ENCODE assay signal across 1 cellular context in the genomic region with DNA sequence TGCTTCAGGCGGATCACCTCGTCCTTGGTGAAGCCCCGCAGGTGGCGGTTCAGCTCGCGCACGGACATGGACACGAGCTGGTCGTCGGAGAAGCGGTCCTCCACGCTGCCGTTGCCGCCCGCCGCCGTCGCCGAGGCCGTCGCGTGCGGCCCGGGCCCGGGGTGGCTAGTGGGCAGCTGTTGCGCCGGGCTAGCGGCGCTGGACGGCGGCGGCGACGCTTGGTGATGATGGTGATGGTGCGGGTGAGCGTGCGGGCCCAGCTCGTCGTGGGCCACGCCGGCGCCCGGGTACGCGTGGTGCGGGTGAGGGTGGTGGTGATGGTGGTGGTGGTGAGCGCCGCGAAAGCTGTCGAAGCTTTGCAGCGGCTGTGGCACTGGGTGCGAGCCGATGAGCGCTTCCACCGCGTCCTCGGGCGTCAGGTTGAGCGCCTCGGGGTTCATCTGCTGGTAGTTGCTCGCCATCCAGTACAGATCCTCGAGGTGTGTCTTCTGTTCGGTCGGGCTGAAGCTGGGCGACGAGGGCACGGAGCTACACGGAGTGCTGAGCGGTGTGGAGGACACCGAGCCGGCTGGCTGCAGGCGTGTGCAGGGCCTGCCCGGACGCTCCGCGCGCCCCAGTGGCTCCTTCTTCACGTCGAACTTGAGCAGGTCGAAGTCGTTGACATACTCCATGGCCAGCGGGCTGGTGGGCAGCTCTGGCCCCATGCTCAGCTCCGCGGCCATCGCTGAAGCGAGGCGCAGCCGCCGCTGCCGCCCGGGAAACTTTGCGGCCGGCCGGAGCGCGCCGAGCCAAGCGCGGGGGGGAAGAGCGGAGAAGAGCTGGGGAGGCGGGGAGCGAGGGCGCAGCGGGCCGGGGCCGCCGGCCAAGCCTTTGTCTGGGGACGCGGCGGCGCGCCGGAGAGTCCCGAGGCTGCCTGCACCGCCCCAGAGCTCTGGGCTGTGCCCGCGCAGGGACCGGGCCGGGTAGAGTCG.
TF ChIP-seq lines count a peak whose summit lies in the region.

No MANE protein-coding gene starts in this region.

TF ChIP-seq in HepG2, 621 proteins besides CTCF, POLR2A, EP300 and RAD21 (continued from another document):
- TF ChIP-seq MYC (CRISPR knock-in tag; IDR thresholded peaks at IDR 0.05; ENCODE audit: borderline replicate concordance) (0 out of 2 replicates have a peak, but pooled peaks have one; percentile 21), CCDC6 (CRISPR knock-in tag; IDR thresholded peaks at IDR 0.05) (no peak), ZNF878 (CRISPR knock-in tag; IDR thresholded peaks at IDR 0.05) (no peak), TBX2 (CRISPR knock-in tag; IDR thresholded peaks at IDR 0.05; ENCODE audit: borderline replicate concordance) (no peak), HOXA3 (CRISPR knock-in tag; IDR thresholded peaks at IDR 0.05) (peak; percentile 10; the same call in 1 of the 2 replicates), CENPX (CRISPR knock-in tag; IDR thresholded peaks at IDR 0.05) (no peak), NAIF1 (CRISPR knock-in tag; IDR thresholded peaks at IDR 0.05; ENCODE audit: borderline replicate concordance) (no peak), PTBP1 (IDR thresholded peaks at IDR 0.05; ENCODE audit: low read depth, low read length, poor library complexity, severe bottlenecking) (no peak), ZNF543 (CRISPR knock-in tag; IDR thresholded peaks at IDR 0.05) (no peak), ZNF766 (CRISPR knock-in tag; IDR thresholded peaks at IDR 0.05; ENCODE audit: borderline replicate concordance) (no peak), ZSCAN30 (CRISPR knock-in tag; IDR thresholded peaks at IDR 0.05) (no peak), AGO1 (IDR thresholded peaks at IDR 0.05; ENCODE audit: low read depth, low read length, poor library complexity, severe bottlenecking) (peak; percentile 18), MTF2 (CRISPR knock-in tag; IDR thresholded peaks at IDR 0.05; ENCODE audit: borderline replicate concordance) (0 out of 2 replicates have a peak, but pooled peaks have one; percentile 50), FOSL1 (CRISPR knock-in tag; IDR thresholded peaks at IDR 0.05; ENCODE audit: borderline replicate concordance) (peak; percentile 22; the same call in 1 of the 2 replicates)
- TF ChIP-seq, protein P1, sequence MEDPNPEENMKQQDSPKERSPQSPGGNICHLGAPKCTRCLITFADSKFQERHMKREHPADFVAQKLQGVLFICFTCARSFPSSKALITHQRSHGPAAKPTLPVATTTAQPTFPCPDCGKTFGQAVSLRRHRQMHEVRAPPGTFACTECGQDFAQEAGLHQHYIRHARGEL (CRISPR knock-in tag; IDR thresholded peaks at IDR 0.05), result 0 out of 2 replicates have a peak, but pooled peaks have one; percentile 4
- TF ChIP-seq, protein P2, sequence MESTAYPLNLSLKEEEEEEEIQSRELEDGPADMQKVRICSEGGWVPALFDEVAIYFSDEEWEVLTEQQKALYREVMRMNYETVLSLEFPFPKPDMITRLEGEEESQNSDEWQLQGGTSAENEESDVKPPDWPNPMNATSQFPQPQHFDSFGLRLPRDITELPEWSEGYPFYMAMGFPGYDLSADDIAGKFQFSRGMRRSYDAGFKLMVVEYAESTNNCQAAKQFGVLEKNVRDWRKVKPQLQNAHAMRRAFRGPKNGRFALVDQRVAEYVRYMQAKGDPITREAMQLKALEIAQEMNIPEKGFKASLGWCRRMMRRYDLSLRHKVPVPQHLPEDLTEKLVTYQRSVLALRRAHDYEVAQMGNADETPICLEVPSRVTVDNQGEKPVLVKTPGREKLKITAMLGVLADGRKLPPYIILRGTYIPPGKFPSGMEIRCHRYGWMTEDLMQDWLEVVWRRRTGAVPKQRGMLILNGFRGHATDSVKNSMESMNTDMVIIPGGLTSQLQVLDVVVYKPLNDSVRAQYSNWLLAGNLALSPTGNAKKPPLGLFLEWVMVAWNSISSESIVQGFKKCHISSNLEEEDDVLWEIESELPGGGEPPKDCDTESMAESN (CRISPR knock-in tag; conservative IDR thresholded peaks at IDR 0.05), result no peak
- TF ChIP-seq, protein P3, sequence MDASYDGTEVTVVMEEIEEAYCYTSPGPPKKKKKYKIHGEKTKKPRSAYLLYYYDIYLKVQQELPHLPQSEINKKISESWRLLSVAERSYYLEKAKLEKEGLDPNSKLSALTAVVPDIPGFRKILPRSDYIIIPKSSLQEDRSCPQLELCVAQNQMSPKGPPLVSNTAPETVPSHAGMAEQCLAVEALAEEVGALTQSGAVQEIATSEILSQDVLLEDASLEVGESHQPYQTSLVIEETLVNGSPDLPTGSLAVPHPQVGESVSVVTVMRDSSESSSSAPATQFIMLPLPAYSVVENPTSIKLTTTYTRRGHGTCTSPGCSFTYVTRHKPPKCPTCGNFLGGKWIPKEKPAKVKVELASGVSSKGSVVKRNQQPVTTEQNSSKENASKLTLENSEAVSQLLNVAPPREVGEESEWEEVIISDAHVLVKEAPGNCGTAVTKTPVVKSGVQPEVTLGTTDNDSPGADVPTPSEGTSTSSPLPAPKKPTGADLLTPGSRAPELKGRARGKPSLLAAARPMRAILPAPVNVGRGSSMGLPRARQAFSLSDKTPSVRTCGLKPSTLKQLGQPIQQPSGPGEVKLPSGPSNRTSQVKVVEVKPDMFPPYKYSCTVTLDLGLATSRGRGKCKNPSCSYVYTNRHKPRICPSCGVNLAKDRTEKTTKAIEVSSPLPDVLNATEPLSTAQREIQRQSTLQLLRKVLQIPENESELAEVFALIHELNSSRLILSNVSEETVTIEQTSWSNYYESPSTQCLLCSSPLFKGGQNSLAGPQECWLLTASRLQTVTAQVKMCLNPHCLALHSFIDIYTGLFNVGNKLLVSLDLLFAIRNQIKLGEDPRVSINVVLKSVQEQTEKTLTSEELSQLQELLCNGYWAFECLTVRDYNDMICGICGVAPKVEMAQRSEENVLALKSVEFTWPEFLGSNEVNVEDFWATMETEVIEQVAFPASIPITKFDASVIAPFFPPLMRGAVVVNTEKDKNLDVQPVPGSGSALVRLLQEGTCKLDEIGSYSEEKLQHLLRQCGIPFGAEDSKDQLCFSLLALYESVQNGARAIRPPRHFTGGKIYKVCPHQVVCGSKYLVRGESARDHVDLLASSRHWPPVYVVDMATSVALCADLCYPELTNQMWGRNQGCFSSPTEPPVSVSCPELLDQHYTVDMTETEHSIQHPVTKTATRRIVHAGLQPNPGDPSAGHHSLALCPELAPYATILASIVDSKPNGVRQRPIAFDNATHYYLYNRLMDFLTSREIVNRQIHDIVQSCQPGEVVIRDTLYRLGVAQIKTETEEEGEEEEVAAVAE (CRISPR knock-in tag; IDR thresholded peaks at IDR 0.05; ENCODE audit: borderline replicate concordance), result no peak
- TF ChIP-seq, protein P4, sequence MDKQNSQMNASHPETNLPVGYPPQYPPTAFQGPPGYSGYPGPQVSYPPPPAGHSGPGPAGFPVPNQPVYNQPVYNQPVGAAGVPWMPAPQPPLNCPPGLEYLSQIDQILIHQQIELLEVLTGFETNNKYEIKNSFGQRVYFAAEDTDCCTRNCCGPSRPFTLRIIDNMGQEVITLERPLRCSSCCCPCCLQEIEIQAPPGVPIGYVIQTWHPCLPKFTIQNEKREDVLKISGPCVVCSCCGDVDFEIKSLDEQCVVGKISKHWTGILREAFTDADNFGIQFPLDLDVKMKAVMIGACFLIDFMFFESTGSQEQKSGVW (CRISPR knock-in tag; IDR thresholded peaks at IDR 0.05; ENCODE audit: borderline replicate concordance), result no peak
- TF ChIP-seq, protein P5, sequence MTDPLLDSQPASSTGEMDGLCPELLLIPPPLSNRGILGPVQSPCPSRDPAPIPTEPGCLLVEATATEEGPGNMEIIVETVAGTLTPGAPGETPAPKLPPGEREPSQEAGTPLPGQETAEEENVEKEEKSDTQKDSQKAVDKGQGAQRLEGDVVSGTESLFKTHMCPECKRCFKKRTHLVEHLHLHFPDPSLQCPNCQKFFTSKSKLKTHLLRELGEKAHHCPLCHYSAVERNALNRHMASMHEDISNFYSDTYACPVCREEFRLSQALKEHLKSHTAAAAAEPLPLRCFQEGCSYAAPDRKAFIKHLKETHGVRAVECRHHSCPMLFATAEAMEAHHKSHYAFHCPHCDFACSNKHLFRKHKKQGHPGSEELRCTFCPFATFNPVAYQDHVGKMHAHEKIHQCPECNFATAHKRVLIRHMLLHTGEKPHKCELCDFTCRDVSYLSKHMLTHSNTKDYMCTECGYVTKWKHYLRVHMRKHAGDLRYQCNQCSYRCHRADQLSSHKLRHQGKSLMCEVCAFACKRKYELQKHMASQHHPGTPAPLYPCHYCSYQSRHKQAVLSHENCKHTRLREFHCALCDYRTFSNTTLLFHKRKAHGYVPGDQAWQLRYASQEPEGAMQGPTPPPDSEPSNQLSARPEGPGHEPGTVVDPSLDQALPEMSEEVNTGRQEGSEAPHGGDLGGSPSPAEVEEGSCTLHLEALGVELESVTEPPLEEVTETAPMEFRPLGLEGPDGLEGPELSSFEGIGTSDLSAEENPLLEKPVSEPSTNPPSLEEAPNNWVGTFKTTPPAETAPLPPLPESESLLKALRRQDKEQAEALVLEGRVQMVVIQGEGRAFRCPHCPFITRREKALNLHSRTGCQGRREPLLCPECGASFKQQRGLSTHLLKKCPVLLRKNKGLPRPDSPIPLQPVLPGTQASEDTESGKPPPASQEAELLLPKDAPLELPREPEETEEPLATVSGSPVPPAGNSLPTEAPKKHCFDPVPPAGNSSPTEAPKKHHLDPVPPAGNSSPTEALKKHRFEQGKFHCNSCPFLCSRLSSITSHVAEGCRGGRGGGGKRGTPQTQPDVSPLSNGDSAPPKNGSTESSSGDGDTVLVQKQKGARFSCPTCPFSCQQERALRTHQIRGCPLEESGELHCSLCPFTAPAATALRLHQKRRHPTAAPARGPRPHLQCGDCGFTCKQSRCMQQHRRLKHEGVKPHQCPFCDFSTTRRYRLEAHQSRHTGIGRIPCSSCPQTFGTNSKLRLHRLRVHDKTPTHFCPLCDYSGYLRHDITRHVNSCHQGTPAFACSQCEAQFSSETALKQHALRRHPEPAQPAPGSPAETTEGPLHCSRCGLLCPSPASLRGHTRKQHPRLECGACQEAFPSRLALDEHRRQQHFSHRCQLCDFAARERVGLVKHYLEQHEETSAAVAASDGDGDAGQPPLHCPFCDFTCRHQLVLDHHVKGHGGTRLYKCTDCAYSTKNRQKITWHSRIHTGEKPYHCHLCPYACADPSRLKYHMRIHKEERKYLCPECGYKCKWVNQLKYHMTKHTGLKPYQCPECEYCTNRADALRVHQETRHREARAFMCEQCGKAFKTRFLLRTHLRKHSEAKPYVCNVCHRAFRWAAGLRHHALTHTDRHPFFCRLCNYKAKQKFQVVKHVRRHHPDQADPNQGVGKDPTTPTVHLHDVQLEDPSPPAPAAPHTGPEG (CRISPR knock-in tag; IDR thresholded peaks at IDR 0.05), result 0 out of 2 replicates have a peak, but pooled peaks have one; percentile 61
- TF ChIP-seq, protein P6, sequence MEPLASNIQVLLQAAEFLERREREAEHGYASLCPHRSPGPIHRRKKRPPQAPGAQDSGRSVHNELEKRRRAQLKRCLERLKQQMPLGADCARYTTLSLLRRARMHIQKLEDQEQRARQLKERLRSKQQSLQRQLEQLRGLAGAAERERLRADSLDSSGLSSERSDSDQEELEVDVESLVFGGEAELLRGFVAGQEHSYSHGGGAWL (CRISPR knock-in tag; IDR thresholded peaks at IDR 0.05), result no peak; the same call in 1 of the 2 replicates
- TF ChIP-seq, protein P7, sequence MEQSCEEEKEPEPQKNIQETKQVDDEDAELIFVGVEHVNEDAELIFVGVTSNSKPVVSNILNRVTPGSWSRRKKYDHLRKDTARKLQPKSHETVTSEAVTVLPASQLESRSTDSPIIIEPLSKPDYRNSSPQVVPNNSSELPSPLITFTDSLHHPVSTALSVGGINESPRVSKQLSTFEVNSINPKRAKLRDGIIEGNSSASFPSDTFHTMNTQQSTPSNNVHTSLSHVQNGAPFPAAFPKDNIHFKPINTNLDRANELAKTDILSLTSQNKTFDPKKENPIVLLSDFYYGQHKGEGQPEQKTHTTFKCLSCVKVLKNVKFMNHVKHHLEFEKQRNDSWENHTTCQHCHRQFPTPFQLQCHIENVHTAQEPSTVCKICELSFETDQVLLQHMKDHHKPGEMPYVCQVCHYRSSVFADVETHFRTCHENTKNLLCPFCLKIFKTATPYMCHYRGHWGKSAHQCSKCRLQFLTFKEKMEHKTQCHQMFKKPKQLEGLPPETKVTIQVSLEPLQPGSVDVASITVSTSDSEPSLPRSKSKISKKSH (CRISPR knock-in tag; IDR thresholded peaks at IDR 0.05; ENCODE audit: borderline replicate concordance), result 0 out of 2 replicates have a peak, but pooled peaks have one; percentile 45
- TF ChIP-seq, protein P8, sequence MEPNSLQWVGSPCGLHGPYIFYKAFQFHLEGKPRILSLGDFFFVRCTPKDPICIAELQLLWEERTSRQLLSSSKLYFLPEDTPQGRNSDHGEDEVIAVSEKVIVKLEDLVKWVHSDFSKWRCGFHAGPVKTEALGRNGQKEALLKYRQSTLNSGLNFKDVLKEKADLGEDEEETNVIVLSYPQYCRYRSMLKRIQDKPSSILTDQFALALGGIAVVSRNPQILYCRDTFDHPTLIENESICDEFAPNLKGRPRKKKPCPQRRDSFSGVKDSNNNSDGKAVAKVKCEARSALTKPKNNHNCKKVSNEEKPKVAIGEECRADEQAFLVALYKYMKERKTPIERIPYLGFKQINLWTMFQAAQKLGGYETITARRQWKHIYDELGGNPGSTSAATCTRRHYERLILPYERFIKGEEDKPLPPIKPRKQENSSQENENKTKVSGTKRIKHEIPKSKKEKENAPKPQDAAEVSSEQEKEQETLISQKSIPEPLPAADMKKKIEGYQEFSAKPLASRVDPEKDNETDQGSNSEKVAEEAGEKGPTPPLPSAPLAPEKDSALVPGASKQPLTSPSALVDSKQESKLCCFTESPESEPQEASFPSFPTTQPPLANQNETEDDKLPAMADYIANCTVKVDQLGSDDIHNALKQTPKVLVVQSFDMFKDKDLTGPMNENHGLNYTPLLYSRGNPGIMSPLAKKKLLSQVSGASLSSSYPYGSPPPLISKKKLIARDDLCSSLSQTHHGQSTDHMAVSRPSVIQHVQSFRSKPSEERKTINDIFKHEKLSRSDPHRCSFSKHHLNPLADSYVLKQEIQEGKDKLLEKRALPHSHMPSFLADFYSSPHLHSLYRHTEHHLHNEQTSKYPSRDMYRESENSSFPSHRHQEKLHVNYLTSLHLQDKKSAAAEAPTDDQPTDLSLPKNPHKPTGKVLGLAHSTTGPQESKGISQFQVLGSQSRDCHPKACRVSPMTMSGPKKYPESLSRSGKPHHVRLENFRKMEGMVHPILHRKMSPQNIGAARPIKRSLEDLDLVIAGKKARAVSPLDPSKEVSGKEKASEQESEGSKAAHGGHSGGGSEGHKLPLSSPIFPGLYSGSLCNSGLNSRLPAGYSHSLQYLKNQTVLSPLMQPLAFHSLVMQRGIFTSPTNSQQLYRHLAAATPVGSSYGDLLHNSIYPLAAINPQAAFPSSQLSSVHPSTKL (CRISPR knock-in tag; IDR thresholded peaks at IDR 0.05), result no peak
- TF ChIP-seq, protein P9, sequence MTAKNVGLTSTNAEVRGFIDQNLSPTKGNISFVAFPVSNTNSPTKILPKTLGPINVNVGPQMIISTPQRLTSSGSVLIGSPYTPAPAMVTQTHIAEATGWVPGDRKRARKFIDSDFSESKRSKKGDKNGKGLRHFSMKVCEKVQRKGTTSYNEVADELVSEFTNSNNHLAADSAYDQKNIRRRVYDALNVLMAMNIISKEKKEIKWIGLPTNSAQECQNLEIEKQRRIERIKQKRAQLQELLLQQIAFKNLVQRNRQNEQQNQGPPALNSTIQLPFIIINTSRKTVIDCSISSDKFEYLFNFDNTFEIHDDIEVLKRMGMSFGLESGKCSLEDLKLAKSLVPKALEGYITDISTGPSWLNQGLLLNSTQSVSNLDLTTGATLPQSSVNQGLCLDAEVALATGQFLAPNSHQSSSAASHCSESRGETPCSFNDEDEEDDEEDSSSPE (CRISPR knock-in tag; IDR thresholded peaks at IDR 0.05), result peak; percentile 4; the same call in 1 of the 2 replicates
